ENCODE assay signal across 8 cellular contexts in the genomic region with DNA sequence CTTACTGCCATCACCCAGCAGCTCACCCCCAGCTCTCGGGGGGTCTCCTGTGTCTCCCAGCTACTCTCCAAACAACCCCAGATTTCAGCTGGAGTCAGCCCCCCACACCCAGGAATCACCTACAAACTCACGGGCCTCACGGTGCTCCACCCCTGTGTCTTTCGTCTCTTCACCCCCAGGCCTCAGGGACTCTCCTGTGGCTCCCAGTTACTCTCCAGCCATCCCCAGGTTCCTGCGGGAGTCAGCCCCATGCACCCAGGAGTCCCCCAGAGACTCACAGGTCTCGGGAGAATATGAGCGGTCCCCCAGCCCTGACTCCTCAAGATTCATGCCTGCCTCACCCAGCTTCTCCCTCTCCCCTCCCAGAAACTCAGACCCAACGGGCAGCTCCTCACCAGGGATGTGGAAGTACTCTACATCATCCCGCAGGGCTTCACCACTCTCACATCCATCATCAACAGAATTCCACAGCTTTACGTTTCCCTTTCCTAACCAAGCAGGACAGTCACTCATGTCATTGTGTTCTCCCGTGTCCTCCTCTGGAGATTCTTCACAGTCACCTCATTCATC.
DNase-seq lines count a peak whose midpoint lies in the region; ATAC-seq and TF ChIP-seq lines count a peak whose summit lies in the region.
"Not testable (repeated sequence)": the region's sequence is repeated elsewhere in the genome, so short reads cannot be mapped to it uniquely, and the experiment has no call there.

No MANE protein-coding gene starts in this region.

- intact Hi-C loops in Caco-2 (cut with micrococcal nuclease; ENCODE audit: unreplicated experiment); colonic mucosa (cut with DNase I); left lung (cut with DNase I): not testable (repeated sequence)

- not testable (repeated sequence) for H3K4me3 Mint-ChIP-seq in Caco-2 (ENCODE audit: unreplicated experiment); glutamatergic neuron (ENCODE audit: unreplicated experiment); neural progenitor cell; type B pancreatic cell

- H3K4me2 ChIP-seq in hepatocyte, neural progenitor cell: not testable (repeated sequence)

- not testable (repeated sequence) for H3K27me3 ChIP-seq in Caco-2 (replicated peaks; ENCODE audit: control insufficient read depth, insufficient read depth, low read length); colonic mucosa; hepatocyte; neural progenitor cell
- peaks cover 0 to 15% of the 10 kb centered on the region in 2 donors for H3K27me3 ChIP-seq in left lung

- H3K9me3 ChIP-seq in Caco-2 (peaks cover 29% of the 10 kb centered on the region), colonic mucosa (peaks cover 11% of the 10 kb centered on the region), hepatocyte (ENCODE audit: low read depth) (peaks cover 42% of the 10 kb centered on the region), left lung (peaks cover 3 to 56% of the 10 kb centered on the region in 2 donors), neural progenitor cell (ENCODE audit: low read depth) (peaks cover 46% of the 10 kb centered on the region)

- WGBS in hepatocyte (ENCODE audit: low lambda C conversion rate, missing lambda C conversion rate) = 80% methylated on average over 10 of the region's 11 CpGs

- not testable (repeated sequence) for H3K4me3 ChIP-seq in Caco-2 (ENCODE audit: low read depth, low read length); colonic mucosa; hepatocyte; left lung; neural progenitor cell

- DNase-seq in Caco-2 = peak; percentile 47 to 69
- DNase-seq in activated CD8-positive, alpha-beta memory T cell treated with anti-CD3 and anti-CD28 coated beads for 24 hours = peak; percentile 61
- DNase-seq in colonic mucosa = peak; percentile 32
- not testable (repeated sequence) for DNase-seq in glutamatergic neuron
- peak; percentile 49 for DNase-seq in hepatocyte (ENCODE audit: low spot score)
- peak; percentile 42 to 94 for DNase-seq in left lung
- DNase-seq in neural progenitor cell (ENCODE audit: low spot score) = peak; percentile 1
- peak; percentile 87 for DNase-seq in type B pancreatic cell (ENCODE audit: extremely low spot score, unreplicated experiment)

- TF ChIP-seq CTCF in Caco-2 (IDR thresholded peaks at IDR 0.05; ENCODE audit: insufficient read depth in 1 of 2, low read depth in 1 of 2, low read length in 1 of 2, severe bottlenecking in 1 of 2, unreplicated experiment in 1 of 2); colonic mucosa (IDR thresholded peaks at IDR 0.05); glutamatergic neuron (IDR thresholded peaks at IDR 0.05; ENCODE audit: partially characterized antibody, unreplicated experiment); hepatocyte (IDR thresholded peaks at IDR 0.05; ENCODE audit: poor library complexity); left lung (IDR thresholded peaks at IDR 0.05); neural progenitor cell (IDR thresholded peaks at IDR 0.05); type B pancreatic cell (conservative IDR thresholded peaks at IDR 0.05): not testable (repeated sequence)

- H2AFZ ChIP-seq in hepatocyte; neural progenitor cell (replicated peaks): not testable (repeated sequence)

- H3K4me1 ChIP-seq in Caco-2; colonic mucosa; hepatocyte (ENCODE audit: insufficient read depth); left lung; neural progenitor cell: not testable (repeated sequence)

- H3K9ac ChIP-seq in colonic mucosa (ENCODE audit: low read depth in 2 of 2, low read length in 2 of 2); neural progenitor cell: not testable (repeated sequence)

- not testable (repeated sequence) for H3K27ac Mint-ChIP-seq in Caco-2 (ENCODE audit: unreplicated experiment); neural progenitor cell; type B pancreatic cell
- H3K27ac Mint-ChIP-seq in glutamatergic neuron (ENCODE audit: unreplicated experiment) = peak overlapping the region; percentile 7

- H3K36me3 Mint-ChIP-seq in Caco-2 (ENCODE audit: insufficient read depth, unreplicated experiment) = not testable (repeated sequence)
- H3K36me3 Mint-ChIP-seq in glutamatergic neuron (ENCODE audit: unreplicated experiment) = peaks cover 41% of the 10 kb centered on the region
- H3K36me3 Mint-ChIP-seq in neural progenitor cell = peaks cover 13% of the 10 kb centered on the region
- H3K36me3 Mint-ChIP-seq in type B pancreatic cell = peaks cover 12% of the 10 kb centered on the region

- POLR2A ChIA-PET in Caco-2 (lab: Charles Lee) = not testable (repeated sequence)

- H3K79me2 ChIP-seq in hepatocyte; neural progenitor cell (ENCODE audit: low read depth): not testable (repeated sequence)

- H3K27ac ChIP-seq in colonic mucosa, hepatocyte, left lung, neural progenitor cell: not testable (repeated sequence)

- H3F3A ChIP-seq in neural progenitor cell (ENCODE audit: low read depth) = not testable (repeated sequence)

- ATAC-seq in left lung = not testable (repeated sequence)

- not testable (repeated sequence) for H3K27me3 Mint-ChIP-seq in Caco-2 (ENCODE audit: insufficient read depth, unreplicated experiment); type B pancreatic cell
- peaks cover 28% of the 10 kb centered on the region for H3K27me3 Mint-ChIP-seq in glutamatergic neuron (ENCODE audit: unreplicated experiment)
- H3K27me3 Mint-ChIP-seq in neural progenitor cell (ENCODE audit: insufficient read depth, low read depth) = peaks cover 16% of the 10 kb centered on the region

- not testable (repeated sequence) for H3K36me3 ChIP-seq in Caco-2 (ENCODE audit: control insufficient read depth, insufficient read depth, low read length); colonic mucosa; hepatocyte (replicated peaks; ENCODE audit: insufficient read depth, low read depth); left lung; neural progenitor cell

- peaks cover 45% of the 10 kb centered on the region for H3K9me3 Mint-ChIP-seq in Caco-2 (ENCODE audit: unreplicated experiment)
- peaks cover 58% of the 10 kb centered on the region for H3K9me3 Mint-ChIP-seq in glutamatergic neuron (ENCODE audit: unreplicated experiment)
- peaks cover 71% of the 10 kb centered on the region for H3K9me3 Mint-ChIP-seq in neural progenitor cell
- peaks cover 39% of the 10 kb centered on the region for H3K9me3 Mint-ChIP-seq in type B pancreatic cell

- H4K20me1 ChIP-seq in hepatocyte (ENCODE audit: insufficient read depth, poor library complexity, severe bottlenecking); neural progenitor cell (ENCODE audit: low read depth): not testable (repeated sequence)

- not testable (repeated sequence) for BruUV-seq in Caco-2 (replicated peaks; lab: Mats Ljungman, UMichigan)

- H3K9me2 ChIP-seq in hepatocyte (replicated peaks; ENCODE audit: insufficient read depth) = not testable (repeated sequence)

- H3K4me1 Mint-ChIP-seq in Caco-2 (ENCODE audit: low read depth, unreplicated experiment); glutamatergic neuron (ENCODE audit: low read depth, unreplicated experiment); neural progenitor cell; type B pancreatic cell (ENCODE audit: unreplicated experiment): not testable (repeated sequence)

- CTCF ChIA-PET in Caco-2 (lab: Charles Lee) = not testable (repeated sequence)
